19 cellular contexts compared by ENCODE assay signal in genomic region chr18:59612461-59612860, GRCh38.
DNase-seq lines count a peak whose midpoint lies in the region; ATAC-seq and TF ChIP-seq lines count a peak whose summit lies in the region.
"Had no signal": no experiment of that assay in that cellular context is flagged by ENCODE, and none has a peak within 500 bp of the region (broad histone marks: within the 10 kb centered on the region; RNA-seq: fewer than 3 reads in every experiment).

No MANE protein-coding gene starts in this region.

- peak; percentile 55 for ATAC-seq in Right ventricle myocardium inferior
- peak; percentile 58 for ATAC-seq in left ventricle myocardium superior
- ATAC-seq in PC-3 = no peak
- ATAC-seq in GM21447 (IDR thresholded peaks at IDR 0.05; ENCODE audit: unreplicated experiment) = no peak
- ATAC-seq: activated CD4-positive, CD25-positive, alpha-beta regulatory T cell treated with anti-CD3 and anti-CD28 coated beads, Interleukin-2, amount 50 U/mL, for 24 hours; left colon; pancreas had no signal

- H3K9ac ChIP-seq in PC-3 (ENCODE audit: low read length) = no peak overlapping the region
- H3K9ac ChIP-seq: KMS-11 had no signal

- peaks cover 5% of the 10 kb centered on the region for H3K4me1 ChIP-seq in PC-3 (ENCODE audit: insufficient read depth, low read length)
- H3K4me1 ChIP-seq: ascending aorta, pancreas had no signal

- no peak overlapping the region for H3K4me3 ChIP-seq in PC-3 (ENCODE audit: low read length)
- H3K4me3 ChIP-seq: ascending aorta, pancreas, tibial artery had no signal

- H3K36me3 ChIP-seq in PC-3 (ENCODE audit: low read depth, low read length) = no peaks in the 10 kb centered on the region
- H3K36me3 ChIP-seq: ascending aorta, pancreas, tibial artery had no signal

- CTCF ChIA-PET in PC-3 (lab: Charles Lee) = no interaction called here

- no peaks in the 10 kb centered on the region for H3K9me3 ChIP-seq in PC-3 (ENCODE audit: low read length)
- H3K9me3 ChIP-seq: ascending aorta, pancreas, tibial artery had no signal

- POLR2A ChIA-PET in PC-3 (lab: Charles Lee; ENCODE audit: unreplicated experiment) = no interaction called here

- H3K79me2 ChIP-seq in PC-3 (ENCODE audit: low read length) = peaks cover 38% of the 10 kb centered on the region

- no peak for TF ChIP-seq CTCF in PC-3 (conservative IDR thresholded peaks at IDR 0.05; ENCODE audit: low read depth, low read length)

- H2AFZ ChIP-seq in PC-3 (ENCODE audit: low read length) = no peak overlapping the region

- no peaks in the 10 kb centered on the region for H4K20me1 ChIP-seq in PC-3 (ENCODE audit: low read length)

- intact Hi-C loops in Right ventricle myocardium inferior (cut with DNase I) (no loop called here), cardiac septum (cut with DNase I) (no loop called here), left ventricle myocardium superior (cut with micrococcal nuclease) (no loop called here), PC-3 (cut with micrococcal nuclease) (no loop called here)

- no peak overlapping the region for H3K27ac ChIP-seq in PC-3 (ENCODE audit: low read length)
- H3K27ac ChIP-seq: 22Rv1, ascending aorta, KMS-11, pancreas, tibial artery had no signal

- H3K27me3 ChIP-seq in PC-3 (ENCODE audit: low read length) = no peaks in the 10 kb centered on the region
- H3K27me3 ChIP-seq: ascending aorta, pancreas had no signal

- DNase-seq in Right ventricle myocardium inferior (ENCODE audit: missing footprints) (no peak), cardiac septum (ENCODE audit: low spot score) (no peak), astrocyte of the hippocampus (ENCODE audit: low read depth, low spot score) (peak; percentile 18), left ventricle myocardium superior (no peak), LoVo (ENCODE audit: low spot score) (no peak), PC-3 (no peak), HuH-7.5 (ENCODE audit: low spot score) (no peak)
- DNase-seq: activated effector memory CD4-positive, alpha-beta T cell treated with Interleukin-2 at 50 U/mL for 16 hours; CD4-positive, alpha-beta T cell; DMS79; erythroblast; left colon; pancreas had no signal

- H3K9me2 ChIP-seq in PC-3 (replicated peaks; ENCODE audit: low read length) = no peaks in the 10 kb centered on the region

- no peaks in the 10 kb centered on the region for H3F3A ChIP-seq in PC-3 (ENCODE audit: low read length, unreplicated experiment)

- H3K4me2 ChIP-seq in PC-3 (ENCODE audit: low read length) = no peak overlapping the region
- H3K4me2 ChIP-seq: KMS-11 had no signal

- no TSS peak for BruUV-seq in PC-3 (replicated peaks; lab: Mats Ljungman, UMichigan)

Comparison
In these comparisons a context has a peak if more than half of its experiments do, and no peak if none do; other contexts are left out.
1. ATAC-seq: peak in Right ventricle myocardium inferior (single experiment) and left ventricle myocardium superior (single experiment); none in PC-3 (single experiment) and GM21447 (single experiment).